Comparison of ENCODE assay signal across 19 cellular contexts in the genomic region with DNA sequence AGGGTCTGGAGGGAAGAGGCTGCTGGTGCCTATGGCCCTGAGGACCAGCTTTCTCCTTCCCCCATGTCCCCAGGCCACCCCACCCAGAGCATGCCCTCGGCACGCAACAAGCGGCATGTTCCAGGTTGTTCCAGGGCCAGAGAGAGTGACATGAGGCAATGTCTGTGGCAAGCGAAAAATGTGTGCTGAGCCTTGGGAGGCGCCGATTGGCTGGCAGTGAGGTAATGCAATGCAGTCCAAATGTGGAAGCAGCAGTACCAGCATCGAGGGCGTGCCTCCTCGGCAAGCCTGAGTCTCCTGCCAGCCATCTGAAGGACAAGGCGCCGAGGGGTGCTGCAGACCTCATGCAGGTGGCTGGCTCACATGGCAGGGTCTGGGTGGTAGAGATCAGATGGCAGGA.
DNase-seq lines count a peak whose midpoint lies in the region; ATAC-seq and TF ChIP-seq lines count a peak whose summit lies in the region.
"Had no signal": no experiment of that assay in that cellular context is flagged by ENCODE, and none has a peak within 500 bp of the region (broad histone marks: within the 10 kb centered on the region; RNA-seq: fewer than 3 reads in every experiment).

No MANE protein-coding gene starts in this region.

- H3K27me3 Mint-ChIP-seq in osteocyte (ENCODE audit: unreplicated experiment), result no peaks in the 10 kb centered on the region

- H3K4ac ChIP-seq in mesenchymal stem cell (ENCODE audit: low read depth in 1 of 2, low read length in 2 of 2), result no peak overlapping the region

- H3K9me3 Mint-ChIP-seq in osteocyte (ENCODE audit: unreplicated experiment), result no peaks in the 10 kb centered on the region
- H3K9me3 Mint-ChIP-seq: CD8-positive, alpha-beta memory T cell; H9 had no signal

- WGBS in mesenchymal stem cell, result 88% methylated on average over 11 of the region's 11 CpGs

- no peak overlapping the region for H2BK120ac ChIP-seq in mesenchymal stem cell (ENCODE audit: low read depth, low read length)

- peak overlapping the region; percentile 25 for H3K27ac ChIP-seq in angular gyrus (ENCODE audit: low read depth, low read length)
- no peak overlapping the region for H3K27ac ChIP-seq in mesenchymal stem cell (ENCODE audit: low read length, poor library complexity, severe bottlenecking)
- H3K27ac ChIP-seq: 22Rv1; BLaER1 treated with 17β-estradiol and CSF1 and Interleukin-3, amounts not matched to agents 10 nM and 100 nM had no signal

- peaks cover 0 to 6% of the 10 kb centered on the region in 2 experiments for H3K27me3 ChIP-seq in mesenchymal stem cell (ENCODE audit: control insufficient read depth in 1 of 2, insufficient read depth in 1 of 2, low read length in 2 of 2)
- H3K27me3 ChIP-seq: BLaER1 treated with 17β-estradiol and CSF1 and Interleukin-3, amounts not matched to agents 10 nM and 100 nM; MG63 had no signal

- no peak overlapping the region for H3K27ac Mint-ChIP-seq in osteocyte (ENCODE audit: unreplicated experiment)
- H3K27ac Mint-ChIP-seq: CD8-positive, alpha-beta memory T cell; H9 had no signal

- no peak for ATAC-seq in GM21576 (IDR thresholded peaks at IDR 0.05; ENCODE audit: unreplicated experiment)
- no peak for ATAC-seq in GM18861 (IDR thresholded peaks at IDR 0.05; ENCODE audit: unreplicated experiment)
- ATAC-seq: PC-3 had no signal

- peaks cover 1% of the 10 kb centered on the region for H3K4me1 Mint-ChIP-seq in osteocyte (ENCODE audit: unreplicated experiment)
- H3K4me1 Mint-ChIP-seq: CD8-positive, alpha-beta memory T cell had no signal

- H3K23ac ChIP-seq in mesenchymal stem cell (ENCODE audit: low read length in 2 of 2), result no peak overlapping the region

- no peak overlapping the region for H4K8ac ChIP-seq in mesenchymal stem cell (ENCODE audit: low read length)

- H3K9ac ChIP-seq in mesenchymal stem cell (ENCODE audit: low read length), result no peak overlapping the region
- H3K9ac ChIP-seq: BLaER1 treated with 17β-estradiol and CSF1 and Interleukin-3, amounts not matched to agents 10 nM and 100 nM had no signal

- no peaks in the 10 kb centered on the region for H3K36me3 Mint-ChIP-seq in osteocyte (ENCODE audit: unreplicated experiment)
- H3K36me3 Mint-ChIP-seq: CD8-positive, alpha-beta memory T cell had no signal

- H2BK15ac ChIP-seq in mesenchymal stem cell (ENCODE audit: low read depth, poor library complexity, severe bottlenecking), result no peak overlapping the region

- no peak overlapping the region for H2BK12ac ChIP-seq in mesenchymal stem cell (ENCODE audit: low read length in 2 of 2)

- H2AK5ac ChIP-seq in mesenchymal stem cell (ENCODE audit: low read length, severe bottlenecking), result no peak overlapping the region

- peak; percentile 34 for DNase-seq in SIG-M5 treated with dmso at 0.1 percent for 504 hours (lab: John Stamatoyannopoulos, UW; ENCODE audit: unreplicated experiment)
- DNase-seq in SIG-M5 (lab: John Stamatoyannopoulos, UW), result no peak
- no peak for DNase-seq in mesenchymal stem cell
- no peak for DNase-seq in RPMI8226
- DNase-seq in osteocyte (ENCODE audit: extremely low spot score, unreplicated experiment), result no peak
- DNase-seq: CD8-positive, alpha-beta memory T cell; DMS79 treated with DMSO at 0.1 percent for 48 hours; H9; Karpas-422; MG63; NCI-H1105 treated with DMSO at 0.1 percent for 48 hours; NCI-H187; NCI-H69; PC-3 had no signal

- no peak overlapping the region for H3K4me3 ChIP-seq in mesenchymal stem cell (ENCODE audit: insufficient read depth in 1 of 2, low read depth in 1 of 2, low read length in 2 of 2)
- H3K4me3 ChIP-seq: BLaER1 treated with 17β-estradiol and CSF1 and Interleukin-3, amounts not matched to agents 10 nM and 100 nM; MG63 had no signal

- no peaks in the 10 kb centered on the region for H3K36me3 ChIP-seq in mesenchymal stem cell (ENCODE audit: control insufficient read depth in 1 of 2, insufficient read depth in 2 of 2, low read depth in 1 of 2, low read length in 2 of 2)
- H3K36me3 ChIP-seq: BLaER1 treated with 17β-estradiol and CSF1 and Interleukin-3, amounts not matched to agents 10 nM and 100 nM; MG63 had no signal

- no peak overlapping the region for H3K4me2 ChIP-seq in mesenchymal stem cell (ENCODE audit: low read length, poor library complexity, severe bottlenecking)
- H3K4me2 ChIP-seq: BLaER1 treated with 17β-estradiol and CSF1 and Interleukin-3, amounts not matched to agents 10 nM and 100 nM had no signal

- no peak overlapping the region for H3K14ac ChIP-seq in mesenchymal stem cell (ENCODE audit: low read length in 2 of 2)

- H3K4me1 ChIP-seq in mesenchymal stem cell (ENCODE audit: control insufficient read depth, insufficient read depth, low read depth, low read length), result no peaks in the 10 kb centered on the region
- H3K4me1 ChIP-seq: BLaER1 treated with 17β-estradiol and CSF1 and Interleukin-3, amounts not matched to agents 10 nM and 100 nM had no signal

- no peak overlapping the region for H2AFZ ChIP-seq in mesenchymal stem cell (ENCODE audit: low read depth, low read length)

- H3K79me1 ChIP-seq in mesenchymal stem cell (replicated peaks; ENCODE audit: low read length, poor library complexity, severe bottlenecking), result no peaks in the 10 kb centered on the region

- H4K91ac ChIP-seq in mesenchymal stem cell (ENCODE audit: low read length), result peak overlapping the region; percentile 10

- H3K4me3 Mint-ChIP-seq in osteocyte (ENCODE audit: unreplicated experiment), result no peak overlapping the region
- H3K4me3 Mint-ChIP-seq: CD8-positive, alpha-beta memory T cell; H9 had no signal

- no peaks in the 10 kb centered on the region for H3K9me3 ChIP-seq in mesenchymal stem cell (ENCODE audit: control insufficient read depth, low read length)
- H3K9me3 ChIP-seq: BLaER1 treated with 17β-estradiol and CSF1 and Interleukin-3, amounts not matched to agents 10 nM and 100 nM; MG63 had no signal

- no peak overlapping the region for H2BK5ac ChIP-seq in mesenchymal stem cell (ENCODE audit: low read depth, low read length, poor library complexity, severe bottlenecking)

- no peak for TF ChIP-seq CTCF in osteocyte (IDR thresholded peaks at IDR 0.05)

- no peak overlapping the region for H3K18ac ChIP-seq in mesenchymal stem cell (ENCODE audit: low read depth in 1 of 2, low read length in 2 of 2)
